1 cellular context compared by ENCODE assay signal in genomic region chr7:1691096-1691495, GRCh38.
TF ChIP-seq lines count a peak whose summit lies in the region.

No MANE protein-coding gene starts in this region.

TF ChIP-seq in GM23338, 12 proteins besides CTCF, POLR2A, EP300 and RAD21 (continued from another document):
- TF ChIP-seq CREB1 (CRISPR knock-in tag; IDR thresholded peaks at IDR 0.05; ENCODE audit: low read depth) (no peak), EZH2phosphoT487 (IDR thresholded peaks at IDR 0.05; ENCODE audit: unreplicated experiment) (no peak), ZNF331 (CRISPR knock-in tag; IDR thresholded peaks at IDR 0.05; ENCODE audit: low read depth) (no peak), ZNF114 (CRISPR knock-in tag; IDR thresholded peaks at IDR 0.05) (no peak), EZH2 (IDR thresholded peaks at IDR 0.05; ENCODE audit: low read depth, unreplicated experiment) (no peak), NANOG (IDR thresholded peaks at IDR 0.05; ENCODE audit: borderline replicate concordance) (no peak), POLR2AphosphoS5 (IDR thresholded peaks at IDR 0.05; ENCODE audit: low read depth) (no peak), JUNB (IDR thresholded peaks at IDR 0.05; ENCODE audit: unreplicated experiment) (no peak), STAT1 (IDR thresholded peaks at IDR 0.05; ENCODE audit: unreplicated experiment) (no peak), ETS1 (IDR thresholded peaks at IDR 0.05) (no peak)
- TF ChIP-seq, protein P1, sequence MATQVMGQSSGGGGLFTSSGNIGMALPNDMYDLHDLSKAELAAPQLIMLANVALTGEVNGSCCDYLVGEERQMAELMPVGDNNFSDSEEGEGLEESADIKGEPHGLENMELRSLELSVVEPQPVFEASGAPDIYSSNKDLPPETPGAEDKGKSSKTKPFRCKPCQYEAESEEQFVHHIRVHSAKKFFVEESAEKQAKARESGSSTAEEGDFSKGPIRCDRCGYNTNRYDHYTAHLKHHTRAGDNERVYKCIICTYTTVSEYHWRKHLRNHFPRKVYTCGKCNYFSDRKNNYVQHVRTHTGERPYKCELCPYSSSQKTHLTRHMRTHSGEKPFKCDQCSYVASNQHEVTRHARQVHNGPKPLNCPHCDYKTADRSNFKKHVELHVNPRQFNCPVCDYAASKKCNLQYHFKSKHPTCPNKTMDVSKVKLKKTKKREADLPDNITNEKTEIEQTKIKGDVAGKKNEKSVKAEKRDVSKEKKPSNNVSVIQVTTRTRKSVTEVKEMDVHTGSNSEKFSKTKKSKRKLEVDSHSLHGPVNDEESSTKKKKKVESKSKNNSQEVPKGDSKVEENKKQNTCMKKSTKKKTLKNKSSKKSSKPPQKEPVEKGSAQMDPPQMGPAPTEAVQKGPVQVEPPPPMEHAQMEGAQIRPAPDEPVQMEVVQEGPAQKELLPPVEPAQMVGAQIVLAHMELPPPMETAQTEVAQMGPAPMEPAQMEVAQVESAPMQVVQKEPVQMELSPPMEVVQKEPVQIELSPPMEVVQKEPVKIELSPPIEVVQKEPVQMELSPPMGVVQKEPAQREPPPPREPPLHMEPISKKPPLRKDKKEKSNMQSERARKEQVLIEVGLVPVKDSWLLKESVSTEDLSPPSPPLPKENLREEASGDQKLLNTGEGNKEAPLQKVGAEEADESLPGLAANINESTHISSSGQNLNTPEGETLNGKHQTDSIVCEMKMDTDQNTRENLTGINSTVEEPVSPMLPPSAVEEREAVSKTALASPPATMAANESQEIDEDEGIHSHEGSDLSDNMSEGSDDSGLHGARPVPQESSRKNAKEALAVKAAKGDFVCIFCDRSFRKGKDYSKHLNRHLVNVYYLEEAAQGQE (IDR thresholded peaks at IDR 0.05; ENCODE audit: unreplicated experiment): no peak
